1 cellular context compared by ENCODE assay signal in the genomic region with DNA sequence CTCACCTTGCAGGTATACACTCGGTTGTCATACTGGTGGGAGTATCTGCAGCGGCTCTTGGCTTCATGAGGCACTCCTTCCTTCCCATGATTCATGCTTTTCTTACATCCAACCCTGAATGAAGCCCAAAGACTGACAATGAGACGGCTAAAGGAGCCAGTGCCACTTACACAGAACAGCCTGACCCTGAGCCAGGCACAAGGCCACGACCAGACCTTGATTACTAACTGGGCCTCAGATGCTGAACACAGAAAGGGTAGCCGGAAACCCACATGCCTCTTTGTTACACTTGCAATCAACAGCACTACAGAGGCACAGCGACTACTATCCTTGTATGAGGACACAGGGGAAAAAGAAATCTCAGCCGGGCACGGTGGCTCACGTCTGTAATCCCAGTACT.
TF ChIP-seq lines count a peak whose summit lies in the region.

No MANE protein-coding gene starts in this region.

TF ChIP-seq in WTC11, 78 proteins besides CTCF, POLR2A, EP300 and RAD21 (continued from another document):
- TF ChIP-seq, protein P1, sequence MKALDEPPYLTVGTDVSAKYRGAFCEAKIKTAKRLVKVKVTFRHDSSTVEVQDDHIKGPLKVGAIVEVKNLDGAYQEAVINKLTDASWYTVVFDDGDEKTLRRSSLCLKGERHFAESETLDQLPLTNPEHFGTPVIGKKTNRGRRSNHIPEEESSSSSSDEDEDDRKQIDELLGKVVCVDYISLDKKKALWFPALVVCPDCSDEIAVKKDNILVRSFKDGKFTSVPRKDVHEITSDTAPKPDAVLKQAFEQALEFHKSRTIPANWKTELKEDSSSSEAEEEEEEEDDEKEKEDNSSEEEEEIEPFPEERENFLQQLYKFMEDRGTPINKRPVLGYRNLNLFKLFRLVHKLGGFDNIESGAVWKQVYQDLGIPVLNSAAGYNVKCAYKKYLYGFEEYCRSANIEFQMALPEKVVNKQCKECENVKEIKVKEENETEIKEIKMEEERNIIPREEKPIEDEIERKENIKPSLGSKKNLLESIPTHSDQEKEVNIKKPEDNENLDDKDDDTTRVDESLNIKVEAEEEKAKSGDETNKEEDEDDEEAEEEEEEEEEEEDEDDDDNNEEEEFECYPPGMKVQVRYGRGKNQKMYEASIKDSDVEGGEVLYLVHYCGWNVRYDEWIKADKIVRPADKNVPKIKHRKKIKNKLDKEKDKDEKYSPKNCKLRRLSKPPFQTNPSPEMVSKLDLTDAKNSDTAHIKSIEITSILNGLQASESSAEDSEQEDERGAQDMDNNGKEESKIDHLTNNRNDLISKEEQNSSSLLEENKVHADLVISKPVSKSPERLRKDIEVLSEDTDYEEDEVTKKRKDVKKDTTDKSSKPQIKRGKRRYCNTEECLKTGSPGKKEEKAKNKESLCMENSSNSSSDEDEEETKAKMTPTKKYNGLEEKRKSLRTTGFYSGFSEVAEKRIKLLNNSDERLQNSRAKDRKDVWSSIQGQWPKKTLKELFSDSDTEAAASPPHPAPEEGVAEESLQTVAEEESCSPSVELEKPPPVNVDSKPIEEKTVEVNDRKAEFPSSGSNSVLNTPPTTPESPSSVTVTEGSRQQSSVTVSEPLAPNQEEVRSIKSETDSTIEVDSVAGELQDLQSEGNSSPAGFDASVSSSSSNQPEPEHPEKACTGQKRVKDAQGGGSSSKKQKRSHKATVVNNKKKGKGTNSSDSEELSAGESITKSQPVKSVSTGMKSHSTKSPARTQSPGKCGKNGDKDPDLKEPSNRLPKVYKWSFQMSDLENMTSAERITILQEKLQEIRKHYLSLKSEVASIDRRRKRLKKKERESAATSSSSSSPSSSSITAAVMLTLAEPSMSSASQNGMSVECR (CRISPR knock-in tag; IDR thresholded peaks at IDR 0.05; ENCODE audit: borderline replicate concordance), result no peak
- TF ChIP-seq, protein P2, sequence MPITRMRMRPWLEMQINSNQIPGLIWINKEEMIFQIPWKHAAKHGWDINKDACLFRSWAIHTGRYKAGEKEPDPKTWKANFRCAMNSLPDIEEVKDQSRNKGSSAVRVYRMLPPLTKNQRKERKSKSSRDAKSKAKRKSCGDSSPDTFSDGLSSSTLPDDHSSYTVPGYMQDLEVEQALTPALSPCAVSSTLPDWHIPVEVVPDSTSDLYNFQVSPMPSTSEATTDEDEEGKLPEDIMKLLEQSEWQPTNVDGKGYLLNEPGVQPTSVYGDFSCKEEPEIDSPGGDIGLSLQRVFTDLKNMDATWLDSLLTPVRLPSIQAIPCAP (CRISPR knock-in tag; IDR thresholded peaks at IDR 0.05), result no peak
- TF ChIP-seq, protein P3, sequence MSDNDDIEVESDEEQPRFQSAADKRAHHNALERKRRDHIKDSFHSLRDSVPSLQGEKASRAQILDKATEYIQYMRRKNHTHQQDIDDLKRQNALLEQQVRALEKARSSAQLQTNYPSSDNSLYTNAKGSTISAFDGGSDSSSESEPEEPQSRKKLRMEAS (CRISPR knock-in tag; IDR thresholded peaks at IDR 0.05), result no peak
- TF ChIP-seq, protein P4, sequence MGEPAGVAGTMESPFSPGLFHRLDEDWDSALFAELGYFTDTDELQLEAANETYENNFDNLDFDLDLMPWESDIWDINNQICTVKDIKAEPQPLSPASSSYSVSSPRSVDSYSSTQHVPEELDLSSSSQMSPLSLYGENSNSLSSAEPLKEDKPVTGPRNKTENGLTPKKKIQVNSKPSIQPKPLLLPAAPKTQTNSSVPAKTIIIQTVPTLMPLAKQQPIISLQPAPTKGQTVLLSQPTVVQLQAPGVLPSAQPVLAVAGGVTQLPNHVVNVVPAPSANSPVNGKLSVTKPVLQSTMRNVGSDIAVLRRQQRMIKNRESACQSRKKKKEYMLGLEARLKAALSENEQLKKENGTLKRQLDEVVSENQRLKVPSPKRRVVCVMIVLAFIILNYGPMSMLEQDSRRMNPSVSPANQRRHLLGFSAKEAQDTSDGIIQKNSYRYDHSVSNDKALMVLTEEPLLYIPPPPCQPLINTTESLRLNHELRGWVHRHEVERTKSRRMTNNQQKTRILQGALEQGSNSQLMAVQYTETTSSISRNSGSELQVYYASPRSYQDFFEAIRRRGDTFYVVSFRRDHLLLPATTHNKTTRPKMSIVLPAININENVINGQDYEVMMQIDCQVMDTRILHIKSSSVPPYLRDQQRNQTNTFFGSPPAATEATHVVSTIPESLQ (CRISPR knock-in tag; IDR thresholded peaks at IDR 0.05), result no peak
- no peak for TF ChIP-seq MYBL2 (CRISPR knock-in tag; IDR thresholded peaks at IDR 0.05)
- TF ChIP-seq ELF4 (CRISPR knock-in tag; IDR thresholded peaks at IDR 0.05; ENCODE audit: low read depth), result no peak
- TF ChIP-seq NR2C2 (CRISPR knock-in tag; IDR thresholded peaks at IDR 0.05), result no peak
- TF ChIP-seq, protein P5, sequence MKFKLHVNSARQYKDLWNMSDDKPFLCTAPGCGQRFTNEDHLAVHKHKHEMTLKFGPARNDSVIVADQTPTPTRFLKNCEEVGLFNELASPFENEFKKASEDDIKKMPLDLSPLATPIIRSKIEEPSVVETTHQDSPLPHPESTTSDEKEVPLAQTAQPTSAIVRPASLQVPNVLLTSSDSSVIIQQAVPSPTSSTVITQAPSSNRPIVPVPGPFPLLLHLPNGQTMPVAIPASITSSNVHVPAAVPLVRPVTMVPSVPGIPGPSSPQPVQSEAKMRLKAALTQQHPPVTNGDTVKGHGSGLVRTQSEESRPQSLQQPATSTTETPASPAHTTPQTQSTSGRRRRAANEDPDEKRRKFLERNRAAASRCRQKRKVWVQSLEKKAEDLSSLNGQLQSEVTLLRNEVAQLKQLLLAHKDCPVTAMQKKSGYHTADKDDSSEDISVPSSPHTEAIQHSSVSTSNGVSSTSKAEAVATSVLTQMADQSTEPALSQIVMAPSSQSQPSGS (CRISPR knock-in tag; IDR thresholded peaks at IDR 0.05; ENCODE audit: borderline replicate concordance, low read depth), result no peak
